1 cellular context compared by ENCODE assay signal in genomic region chr1:107597290-107597689, GRCh38.
TF ChIP-seq lines count a peak whose summit lies in the region.

No MANE protein-coding gene starts in this region.

TF ChIP-seq in HepG2, 621 proteins besides CTCF, POLR2A, EP300 and RAD21 (continued from another document and continues in another):
- no peak for TF ChIP-seq ZNF790 (CRISPR knock-in tag; IDR thresholded peaks at IDR 0.05; ENCODE audit: borderline replicate concordance)
- peak; percentile 65; the same call in 1 of the 2 replicates for TF ChIP-seq ZNF644 (CRISPR knock-in tag; IDR thresholded peaks at IDR 0.05; ENCODE audit: low read depth)
- peak; percentile 70; the same call in 1 of the 2 replicates for TF ChIP-seq ZNF503 (CRISPR knock-in tag; IDR thresholded peaks at IDR 0.05)
- peak; percentile 77; the same call in 1 of the 2 replicates for TF ChIP-seq SALL1 (CRISPR knock-in tag; IDR thresholded peaks at IDR 0.05)
- no peak for TF ChIP-seq ZNF605 (CRISPR knock-in tag; IDR thresholded peaks at IDR 0.05)
- TF ChIP-seq TP53 (CRISPR knock-in tag; conservative IDR thresholded peaks at IDR 0.05) = no peak
- TF ChIP-seq ZNF646 (CRISPR knock-in tag; IDR thresholded peaks at IDR 0.05) = no peak
- TF ChIP-seq ZFX (CRISPR knock-in tag; IDR thresholded peaks at IDR 0.05; ENCODE audit: low read depth) = no peak
- 0 out of 2 replicates have a peak, but pooled peaks have one; percentile 32 for TF ChIP-seq KDM3A (CRISPR knock-in tag; IDR thresholded peaks at IDR 0.05; ENCODE audit: low read depth)
- TF ChIP-seq HMGA1 (CRISPR knock-in tag; conservative IDR thresholded peaks at IDR 0.05) = no peak
- TF ChIP-seq SOX6 (IDR thresholded peaks at IDR 0.05) = no peak
- TF ChIP-seq SOX6 (CRISPR knock-in tag; IDR thresholded peaks at IDR 0.05) = peak; percentile 90
- TF ChIP-seq KDM5A (IDR thresholded peaks at IDR 0.05; ENCODE audit: borderline replicate concordance, low read length) = no peak
- TF ChIP-seq ZNF432 (CRISPR knock-in tag; IDR thresholded peaks at IDR 0.05; ENCODE audit: borderline replicate concordance) = no peak
- TF ChIP-seq HNF4G (IDR thresholded peaks at IDR 0.05; ENCODE audit: borderline replicate concordance, low read depth, low read length) = peak; percentile 60
- TF ChIP-seq HNF4G (CRISPR knock-in tag; IDR thresholded peaks at IDR 0.05; ENCODE audit: borderline replicate concordance, low read depth) = peak; percentile 28; the same call in 1 of the 2 replicates
- TF ChIP-seq ZNF280D (CRISPR knock-in tag; IDR thresholded peaks at IDR 0.05) = peak; percentile 46; the same call in 1 of the 2 replicates
- TF ChIP-seq RFX1 (IDR thresholded peaks at IDR 0.05) = no peak
- TF ChIP-seq KIAA2018 (CRISPR knock-in tag; IDR thresholded peaks at IDR 0.05; ENCODE audit: borderline replicate concordance) = no peak
- 0 out of 2 replicates have a peak, but pooled peaks have one; percentile 45 for TF ChIP-seq KDM6A (CRISPR knock-in tag; IDR thresholded peaks at IDR 0.05; ENCODE audit: low read depth)
- TF ChIP-seq FOSL1 (CRISPR knock-in tag; IDR thresholded peaks at IDR 0.05; ENCODE audit: borderline replicate concordance) = no peak
- TF ChIP-seq ZBTB14 (CRISPR knock-in tag; IDR thresholded peaks at IDR 0.05) = no peak
- TF ChIP-seq THAP8 (CRISPR knock-in tag; IDR thresholded peaks at IDR 0.05; ENCODE audit: borderline replicate concordance) = no peak
- TF ChIP-seq TERF1 (CRISPR knock-in tag; IDR thresholded peaks at IDR 0.05) = no peak
- TF ChIP-seq ZNF839 (CRISPR knock-in tag; IDR thresholded peaks at IDR 0.05; ENCODE audit: borderline replicate concordance) = no peak
- no peak for TF ChIP-seq ZNF670 (CRISPR knock-in tag; IDR thresholded peaks at IDR 0.05; ENCODE audit: borderline replicate concordance)
- TF ChIP-seq ZNF574 (CRISPR knock-in tag; IDR thresholded peaks at IDR 0.05) = no peak
